ENCODE assay signal across 6 cellular contexts in the genomic region with DNA sequence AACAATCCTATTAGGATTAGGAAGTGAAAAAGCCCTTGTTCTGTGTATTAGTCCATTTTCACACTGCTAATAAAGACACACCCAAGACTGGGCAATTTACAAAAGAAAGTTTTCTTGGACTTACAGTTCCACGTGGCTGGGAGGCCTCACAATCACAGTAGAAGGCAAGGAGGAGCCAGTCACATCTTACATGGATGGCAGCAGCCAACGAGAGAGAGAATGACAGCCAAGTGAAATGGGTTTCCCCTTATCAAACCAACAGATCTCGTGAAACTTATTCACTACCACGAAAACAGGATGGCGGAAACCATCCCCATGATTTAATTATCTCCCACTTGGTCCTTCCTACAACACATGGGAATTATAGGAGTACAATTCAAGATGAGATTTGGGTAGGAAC.
"Had no signal": no experiment of that assay in that cellular context is flagged by ENCODE, and none has a peak within 500 bp of the region (broad histone marks: within the 10 kb centered on the region; RNA-seq: fewer than 3 reads in every experiment).

No MANE protein-coding gene starts in this region.

- H3K4me2 ChIP-seq: KMS-11 had no signal

- H3K27ac ChIP-seq: HL-60, KMS-11 had no signal

- H3K9ac ChIP-seq: KMS-11 had no signal

- ATAC-seq: HepG2 had no signal

- DNase-seq: IMR-90, KBM-7, KG1 had no signal

- FAIRE-seq: HepG2 had no signal
